ENCODE assay signal across 8 cellular contexts in genomic region chrX:100447563-100448397, GRCh38. TPM values are rescaled to one million over a fixed set of nuclear protein-coding genes. Genes with fewer than 3 reads are reported as not detected.
DNase-seq lines count a peak whose midpoint lies in the region; ATAC-seq, FAIRE-seq and TF ChIP-seq lines count a peak whose summit lies in the region.

No MANE protein-coding gene starts in this region.

- peak overlapping the region; percentile 47; the same call in 2 of the 3 replicates for H3K4me2 ChIP-seq in A549

- 2% methylated on average over 6 of the region's 6 CpGs for WGBS in A549 (ENCODE audit: missing lambda C conversion rate)

- no peaks in the 10 kb centered on the region for H3K27me3 Mint-ChIP-seq in activated CD4-positive, alpha-beta T cell treated with anti-CD3 and anti-CD28 coated beads, Interleukin-2, amount 10 ng/mL, durations not matched to agents 7 days and 5 days
- no peaks in the 10 kb centered on the region for H3K27me3 Mint-ChIP-seq in osteocyte (ENCODE audit: unreplicated experiment)

- peak; percentile 82 to 90 for ATAC-seq in A549
- ATAC-seq in HG02623 (IDR thresholded peaks at IDR 0.05; ENCODE audit: unreplicated experiment): no peak

- no peaks in the 10 kb centered on the region for H3K9me3 Mint-ChIP-seq in activated CD4-positive, alpha-beta T cell treated with anti-CD3 and anti-CD28 coated beads, Interleukin-2, amount 10 ng/mL, durations not matched to agents 7 days and 5 days
- peaks cover 19% of the 10 kb centered on the region for H3K9me3 Mint-ChIP-seq in osteocyte (ENCODE audit: unreplicated experiment)

- TF ChIP-seq EP300 in A549 (IDR thresholded peaks at IDR 0.05): no peak

- no peaks in the 10 kb centered on the region for H3K9me3 ChIP-seq in A549

- H3K27ac Mint-ChIP-seq in activated CD4-positive, alpha-beta T cell treated with anti-CD3 and anti-CD28 coated beads, Interleukin-2, amount 10 ng/mL, durations not matched to agents 7 days and 5 days: no peak overlapping the region
- H3K27ac Mint-ChIP-seq in osteocyte (ENCODE audit: unreplicated experiment): no peak overlapping the region

- no peak overlapping the region for H3K27ac ChIP-seq in A549

- DNase-seq in A549 (ENCODE audit: low read depth in 1 of 2, low spot score in 1 of 2) (peak; percentile 33 to 63), GM03348 (ENCODE audit: low spot score) (peak; percentile 48), HTR-8/SVneo (ENCODE audit: insufficient read length, low spot score) (peak; percentile 2), frontal cortex (ENCODE audit: low spot score in 2 of 2) (peak; percentile 5 to 20), osteocyte (ENCODE audit: extremely low spot score, unreplicated experiment) (no peak), middle frontal gyrus (ENCODE audit: extremely low spot score, low spot score) (no peak)
- peak; percentile 6 for DNase-seq in activated CD4-positive, alpha-beta T cell treated with anti-CD3 and anti-CD28 coated beads, Interleukin-2, amount 10 ng/mL, durations not matched to agents 7 days and 5 days

- no peaks in the 10 kb centered on the region for H3K36me3 Mint-ChIP-seq in activated CD4-positive, alpha-beta T cell treated with anti-CD3 and anti-CD28 coated beads, Interleukin-2, amount 10 ng/mL, durations not matched to agents 7 days and 5 days (ENCODE audit: low read depth)
- no peaks in the 10 kb centered on the region for H3K36me3 Mint-ChIP-seq in osteocyte (ENCODE audit: unreplicated experiment)

- H3K4me3 ChIP-seq in A549: no peak overlapping the region

- CTCF ChIA-PET in A549 (lab: Yijun Ruan, JAX): interaction anchor here (0.6 to 2.8 kb wide), 12 partner anchors 11 to 919 kb away, joined by 3 to 10 read pairs (median 4); partner anchors contain the start of gene TSPAN6
- CTCF ChIA-PET in activated CD4-positive, alpha-beta T cell treated with anti-CD3 and anti-CD28 coated beads, Interleukin-2, amount 10 ng/mL, durations not matched to agents 7 days and 5 days (lab: Charles Lee): interaction anchor here (0.8 kb wide), 1 partner anchor 9 kb away, joined by 3 read pairs; no protein-coding TSS in a partner anchor

- no peaks in the 10 kb centered on the region for H3K4me1 ChIP-seq in A549

- no peak for FAIRE-seq in A549 (lab: Jason Lieb, UNC)
- no peak for FAIRE-seq in HTR-8/SVneo (lab: Jason Lieb, UNC)
- no peak for FAIRE-seq in frontal cortex (lab: Jason Lieb, UNC)

- POLR2A ChIA-PET in A549 (lab: Yijun Ruan, JAX): no interaction called here
- POLR2A ChIA-PET in activated CD4-positive, alpha-beta T cell treated with anti-CD3 and anti-CD28 coated beads, Interleukin-2, amount 10 ng/mL, durations not matched to agents 7 days and 5 days (lab: Charles Lee): no interaction called here

- TF ChIP-seq CTCF in A549 (IDR thresholded peaks at IDR 0.05): peak; percentile 46
- TF ChIP-seq CTCF in osteocyte (IDR thresholded peaks at IDR 0.05): peak; percentile 74

- H3K4me1 Mint-ChIP-seq in activated CD4-positive, alpha-beta T cell treated with anti-CD3 and anti-CD28 coated beads, Interleukin-2, amount 10 ng/mL, durations not matched to agents 7 days and 5 days: no peaks in the 10 kb centered on the region
- H3K4me1 Mint-ChIP-seq in osteocyte (ENCODE audit: unreplicated experiment): peaks cover 3% of the 10 kb centered on the region

- no peak overlapping the region for H3K4me3 Mint-ChIP-seq in activated CD4-positive, alpha-beta T cell treated with anti-CD3 and anti-CD28 coated beads, Interleukin-2, amount 10 ng/mL, durations not matched to agents 7 days and 5 days
- peak overlapping the region; percentile 57 for H3K4me3 Mint-ChIP-seq in osteocyte (ENCODE audit: unreplicated experiment)

- TF ChIP-seq RAD21 in A549 (conservative IDR thresholded peaks at IDR 0.05 in 1 of 2, IDR thresholded peaks at IDR 0.05 in 1 of 2): no peak

- TF ChIP-seq POLR2A in A549 (IDR thresholded peaks at IDR 0.05; ENCODE audit: low read length): no peak

TF ChIP-seq in A549, 52 proteins besides CTCF, POLR2A, EP300 and RAD21:
- TF ChIP-seq HOXB5 (CRISPR knock-in tag; IDR thresholded peaks at IDR 0.05) (no peak), FOXS1 (CRISPR knock-in tag; IDR thresholded peaks at IDR 0.05) (no peak), PHF8 (IDR thresholded peaks at IDR 0.05; ENCODE audit: borderline replicate concordance, low read depth) (no peak), ELK1 (IDR thresholded peaks at IDR 0.05; ENCODE audit: low read depth, low read length) (no peak), BHLHE40 (IDR thresholded peaks at IDR 0.05; ENCODE audit: low read depth, low read length) (no peak), USF2 (IDR thresholded peaks at IDR 0.05) (no peak), POLR2AphosphoS2 (conservative IDR thresholded peaks at IDR 0.05; ENCODE audit: low read length) (no peak), MYC (IDR thresholded peaks at IDR 0.05; ENCODE audit: borderline replicate concordance, low read length) (no peak), JUNB (IDR thresholded peaks at IDR 0.05) (no peak), MAFK (IDR thresholded peaks at IDR 0.05; ENCODE audit: partially characterized antibody) (no peak), CBX8 (IDR thresholded peaks at IDR 0.05) (no peak)
TF ChIP-seq in A549: peak in this region for 0.

RNA-seq across cellular contexts. Expression of gene PCDH19, which starts 37.7 kb away (rescaled TPM):
- polyA plus RNA-seq in A549 (2011; rRNA removed): 0.01 and 0.03 TPM in 2 replicates
- 0.01 TPM in 2 replicates for polyA plus RNA-seq in A549 (2012; cell fraction: cytosol; rRNA removed)
- polyA plus RNA-seq in A549 (2012; cell fraction: nucleus; rRNA removed): 0.02 TPM in 2 replicates
- polyA plus RNA-seq in A549 (2017; fragmentation: RNase III; extraction: RNeasy Plus Mini Kit Qiagen cat#74134 plus additional on column Dnase treatment): 0.01 TPM in 3 replicates
- not detected in 2 replicates for polyA minus RNA-seq in A549 (2011; rRNA and poly(A)+ RNA removed)
- not detected for total RNA-seq in activated CD4-positive, alpha-beta T cell treated with anti-CD3 and anti-CD28 coated beads, Interleukin-2, amount 10 ng/mL, durations not matched to agents 7 days and 5 days
- total RNA-seq in frontal cortex: 22.8 TPM
- 1.7 and 2.7 TPM in 2 replicates for total RNA-seq in osteocyte

Comparison
In these comparisons a context has a peak if more than half of its experiments do, and no peak if none do; other contexts are left out.
1. DNase-seq: peak in A549 (2 of 2), GM03348 (single experiment), HTR-8/SVneo (single experiment), activated CD4-positive, alpha-beta T cell treated with anti-CD3 and anti-CD28 coated beads, Interleukin-2, amount 10 ng/mL, durations not matched to agents 7 days and 5 days (single experiment) and frontal cortex (2 of 2); none in osteocyte (single experiment) and middle frontal gyrus (single experiment).